ENCODE assay signal across 13 cellular contexts in the genomic region with DNA sequence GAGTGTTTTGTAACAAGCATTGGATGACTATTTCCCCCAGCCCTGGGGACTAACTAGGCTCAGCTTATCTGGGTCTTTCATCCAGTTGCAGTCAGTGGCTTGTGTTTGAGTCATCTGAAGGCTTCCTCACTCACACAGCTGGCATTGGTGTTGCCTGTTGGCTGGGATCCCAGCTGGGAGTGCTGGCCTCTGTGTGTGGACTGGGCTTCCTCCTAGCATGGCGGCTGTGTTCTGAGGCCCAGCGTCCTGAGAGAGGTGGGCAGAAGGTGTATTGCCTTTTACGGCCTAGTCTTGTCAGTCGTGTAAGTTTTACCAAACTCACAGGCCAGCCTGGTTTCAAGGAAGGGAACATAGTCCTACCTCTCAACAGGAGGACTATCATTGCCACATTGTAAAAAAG. TPM values are rescaled to one million over a fixed set of nuclear protein-coding genes. Genes with fewer than 3 reads are reported as not detected.
A peak's percentile ranks its signal among the peaks of the same experiment; 100 is the strongest.
DNase-seq lines count a peak whose midpoint lies in the region; ATAC-seq and TF ChIP-seq lines count a peak whose summit lies in the region.
"Had no signal": no experiment of that assay in that cellular context is flagged by ENCODE, and none has a peak within 500 bp of the region (broad histone marks: within the 10 kb centered on the region; RNA-seq: fewer than 3 reads in every experiment).

No MANE protein-coding gene starts in this region.

- H3F3A ChIP-seq in neural progenitor cell (ENCODE audit: low read depth) = no peaks in the 10 kb centered on the region

- H2AFZ ChIP-seq in neural progenitor cell (replicated peaks) = no peak overlapping the region

- no peak for DNase-seq in activated naive CD8-positive, alpha-beta T cell treated with anti-CD3 and anti-CD28 coated beads, Interleukin-2, amount 50 U/mL, for 24 hours
- DNase-seq in activated naive CD8-positive, alpha-beta T cell treated with anti-CD3 and anti-CD28 coated beads for 36 hours = no peak
- DNase-seq in RPMI8226 (peak; percentile 22), epithelial cell of esophagus (ENCODE audit: low read depth) (peak; percentile 77), suprapubic skin (ENCODE audit: low spot score in 2 of 2) (peak; percentile 40 to 57), neural progenitor cell (ENCODE audit: low spot score) (no peak)
- DNase-seq in stimulated activated CD4-positive, alpha-beta T cell treated with anti-CD3 and anti-CD28 coated beads, Interleukin-1b, Interleukin-23, amount 100 ng/mL, for 48 hours = no peak
- DNase-seq: cerebellar nuclear complex; glutamatergic neuron; NCI-H524 treated with DMSO at 0.1 percent for 48 hours; stimulated activated CD4-positive, alpha-beta T cell treated with anti-CD3 and anti-CD28 coated beads, Interleukin-4, amount 100 ng/mL, for 4 hours; SW 1271 had no signal

- H3K9me3 Mint-ChIP-seq in activated naive CD8-positive, alpha-beta T cell treated with anti-CD3 and anti-CD28 coated beads, Interleukin-2, amount 50 U/mL, for 24 hours = peaks cover 11% of the 10 kb centered on the region
- H3K9me3 Mint-ChIP-seq in activated naive CD8-positive, alpha-beta T cell treated with anti-CD3 and anti-CD28 coated beads for 36 hours = peaks cover 8% of the 10 kb centered on the region
- peaks cover 3% of the 10 kb centered on the region for H3K9me3 Mint-ChIP-seq in neural progenitor cell

- no peak for TF ChIP-seq POLR2A in suprapubic skin (IDR thresholded peaks at IDR 0.05)

- H3K27ac ChIP-seq in suprapubic skin = no peak overlapping the region
- no peak overlapping the region for H3K27ac ChIP-seq in neural progenitor cell

- H3K79me2 ChIP-seq in neural progenitor cell (ENCODE audit: low read depth) = no peaks in the 10 kb centered on the region

- no peaks in the 10 kb centered on the region for H3K27me3 Mint-ChIP-seq in activated naive CD8-positive, alpha-beta T cell treated with anti-CD3 and anti-CD28 coated beads, Interleukin-2, amount 50 U/mL, for 24 hours
- H3K27me3 Mint-ChIP-seq in activated naive CD8-positive, alpha-beta T cell treated with anti-CD3 and anti-CD28 coated beads for 36 hours = no peaks in the 10 kb centered on the region
- H3K27me3 Mint-ChIP-seq in neural progenitor cell (ENCODE audit: insufficient read depth, low read depth) = peaks cover 3% of the 10 kb centered on the region

- ATAC-seq in activated naive CD8-positive, alpha-beta T cell treated with anti-CD3 and anti-CD28 coated beads, Interleukin-2, amount 50 U/mL, for 24 hours = no peak
- no peak for ATAC-seq in HG02642 (IDR thresholded peaks at IDR 0.05; ENCODE audit: poor library complexity, unreplicated experiment)

- no peak overlapping the region for H3K4me2 ChIP-seq in neural progenitor cell

- 85% methylated on average over 4 of the region's 4 CpGs for WGBS in suprapubic skin

- H3K4me1 ChIP-seq in suprapubic skin (peaks cover 30% of the 10 kb centered on the region), neural progenitor cell (peaks cover 7% of the 10 kb centered on the region)

- H3K4me1 Mint-ChIP-seq in activated naive CD8-positive, alpha-beta T cell treated with anti-CD3 and anti-CD28 coated beads, Interleukin-2, amount 50 U/mL, for 24 hours = peaks cover 62% of the 10 kb centered on the region
- H3K4me1 Mint-ChIP-seq in activated naive CD8-positive, alpha-beta T cell treated with anti-CD3 and anti-CD28 coated beads for 36 hours = peaks cover 41% of the 10 kb centered on the region
- H3K4me1 Mint-ChIP-seq in neural progenitor cell = peaks cover 12% of the 10 kb centered on the region

- no peak overlapping the region for H3K9ac ChIP-seq in neural progenitor cell

- no peak overlapping the region for H3K4me3 ChIP-seq in epithelial cell of esophagus (ENCODE audit: low read length)
- H3K4me3 ChIP-seq in suprapubic skin = no peak overlapping the region
- no peak overlapping the region for H3K4me3 ChIP-seq in neural progenitor cell

- H3K27me3 ChIP-seq in suprapubic skin = no peaks in the 10 kb centered on the region
- H3K27me3 ChIP-seq in neural progenitor cell = no peaks in the 10 kb centered on the region

- no peak overlapping the region for H3K4me3 Mint-ChIP-seq in activated naive CD8-positive, alpha-beta T cell treated with anti-CD3 and anti-CD28 coated beads, Interleukin-2, amount 50 U/mL, for 24 hours
- H3K4me3 Mint-ChIP-seq in activated naive CD8-positive, alpha-beta T cell treated with anti-CD3 and anti-CD28 coated beads for 36 hours = no peak overlapping the region
- no peak overlapping the region for H3K4me3 Mint-ChIP-seq in neural progenitor cell

- H3K9me3 ChIP-seq in suprapubic skin (no peaks in the 10 kb centered on the region), neural progenitor cell (ENCODE audit: low read depth) (no peaks in the 10 kb centered on the region)

- no peaks in the 10 kb centered on the region for H4K20me1 ChIP-seq in neural progenitor cell (ENCODE audit: low read depth)

- H3K27ac Mint-ChIP-seq in activated naive CD8-positive, alpha-beta T cell treated with anti-CD3 and anti-CD28 coated beads, Interleukin-2, amount 50 U/mL, for 24 hours = peak overlapping the region; percentile 42
- no peak overlapping the region for H3K27ac Mint-ChIP-seq in activated naive CD8-positive, alpha-beta T cell treated with anti-CD3 and anti-CD28 coated beads for 36 hours
- H3K27ac Mint-ChIP-seq in neural progenitor cell = no peak overlapping the region

- H3K36me3 ChIP-seq in suprapubic skin (no peaks in the 10 kb centered on the region), neural progenitor cell (no peaks in the 10 kb centered on the region)

- no peak for TF ChIP-seq EP300 in suprapubic skin (IDR thresholded peaks at IDR 0.05)

- TF ChIP-seq CTCF in epithelial cell of esophagus (IDR thresholded peaks at IDR 0.05; ENCODE audit: insufficient read depth, low read depth, low read length, missing control alignments) = no peak
- TF ChIP-seq CTCF in suprapubic skin (IDR thresholded peaks at IDR 0.05) = no peak
- no peak for TF ChIP-seq CTCF in neural progenitor cell (IDR thresholded peaks at IDR 0.05)

- no peaks in the 10 kb centered on the region for H3K36me3 Mint-ChIP-seq in activated naive CD8-positive, alpha-beta T cell treated with anti-CD3 and anti-CD28 coated beads, Interleukin-2, amount 50 U/mL, for 24 hours (ENCODE audit: low read depth)
- H3K36me3 Mint-ChIP-seq in activated naive CD8-positive, alpha-beta T cell treated with anti-CD3 and anti-CD28 coated beads for 36 hours = peaks cover 2% of the 10 kb centered on the region
- H3K36me3 Mint-ChIP-seq in neural progenitor cell = no peaks in the 10 kb centered on the region

RNA-seq across cellular contexts. Expression of gene PPP2R5C, which starts 28.3 kb away (rescaled TPM):
- 100 to 1,000 TPM; 209 to 221 TPM for total RNA-seq in activated naive CD8-positive, alpha-beta T cell treated with anti-CD3 and anti-CD28 coated beads for 36 hours
- total RNA-seq in suprapubic skin = 100 to 1,000 TPM; 104 to 149 (median 119) TPM
- 113 and 183 TPM in 2 replicates for total RNA-seq in neural progenitor cell (ENCODE audit: low replicate concordance)

Comparison
In these comparisons a context has a peak if more than half of its experiments do, and no peak if none do; other contexts are left out.
1. DNase-seq: peak in RPMI8226 (single experiment), epithelial cell of esophagus (single experiment) and suprapubic skin (2 of 2); none in activated naive CD8-positive, alpha-beta T cell treated with anti-CD3 and anti-CD28 coated beads, Interleukin-2, amount 50 U/mL, for 24 hours (single experiment), activated naive CD8-positive, alpha-beta T cell treated with anti-CD3 and anti-CD28 coated beads for 36 hours (single experiment), stimulated activated CD4-positive, alpha-beta T cell treated with anti-CD3 and anti-CD28 coated beads, Interleukin-1b, Interleukin-23, amount 100 ng/mL, for 48 hours (single experiment) and neural progenitor cell (single experiment).